In genomic region chr2:84723831-84724230, GRCh38 we compare ENCODE assay signal across 16 cellular contexts.
DNase-seq lines count a peak whose midpoint lies in the region; ATAC-seq and TF ChIP-seq lines count a peak whose summit lies in the region.
"Had no signal": no experiment of that assay in that cellular context is flagged by ENCODE, and none has a peak within 500 bp of the region (broad histone marks: within the 10 kb centered on the region; RNA-seq: fewer than 3 reads in every experiment).

No MANE protein-coding gene starts in this region.

- intact Hi-C loops in CD4-positive, alpha-beta T cell (cut with DNase I, micrococcal nuclease) = no loop called here
- intact Hi-C loops in adrenal gland (cut with DNase I) = no loop called here

- no peaks in the 10 kb centered on the region for H3K36me3 ChIP-seq in CD4-positive, CD25-positive, alpha-beta regulatory T cell (ENCODE audit: control insufficient read depth, insufficient read depth, low read length)
- H3K36me3 ChIP-seq in adrenal gland (replicated peaks in 1 of 2) = no peaks in the 10 kb centered on the region
- H3K36me3 ChIP-seq: BE2C, HAP-1 had no signal

- peaks cover 0 to 25% (median 3%) of the 10 kb centered on the region in 4 donors for H3K4me1 Mint-ChIP-seq in CD4-positive, CD25-positive, alpha-beta regulatory T cell
- H3K4me1 Mint-ChIP-seq in CD4-positive, alpha-beta T cell (ENCODE audit: low read depth) = peaks cover 37% of the 10 kb centered on the region
- H3K4me1 Mint-ChIP-seq in naive thymus-derived CD8-positive, alpha-beta T cell = peaks cover 22 to 53% (median 39%) of the 10 kb centered on the region in 4 donors

- no peaks in the 10 kb centered on the region for H3K27me3 ChIP-seq in CD4-positive, CD25-positive, alpha-beta regulatory T cell (ENCODE audit: control insufficient read depth, insufficient read depth, low read length)
- H3K27me3 ChIP-seq in CD4-positive, alpha-beta T cell (ENCODE audit: control insufficient read depth, insufficient read depth, low read length) = no peaks in the 10 kb centered on the region
- H3K27me3 ChIP-seq in adrenal gland = no peaks in the 10 kb centered on the region
- H3K27me3 ChIP-seq: BE2C had no signal

- no peak for TF ChIP-seq POLR2A in adrenal gland (IDR thresholded peaks at IDR 0.05)

- H3K27ac Mint-ChIP-seq in CD4-positive, CD25-positive, alpha-beta regulatory T cell = peak overlapping the region in 2 of 3 donors; percentile 18 to 29
- peak overlapping the region; percentile 41 for H3K27ac Mint-ChIP-seq in CD4-positive, alpha-beta T cell
- H3K27ac Mint-ChIP-seq in naive thymus-derived CD8-positive, alpha-beta T cell = peak overlapping the region; percentile 1 to 85 (median 52)

- TF ChIP-seq CTCF in CD4-positive, alpha-beta T cell (IDR thresholded peaks at IDR 0.05) = no peak
- TF ChIP-seq CTCF in adrenal gland (IDR thresholded peaks at IDR 0.05) = no peak

- no peak for ATAC-seq in CD4-positive, CD25-positive, alpha-beta regulatory T cell (ENCODE audit: low read depth in 2 of 2)
- ATAC-seq in CD4-positive, alpha-beta T cell (ENCODE audit: poor library complexity) = no peak
- ATAC-seq in naive thymus-derived CD8-positive, alpha-beta T cell = no peak
- ATAC-seq in GM21381 (IDR thresholded peaks at IDR 0.05; ENCODE audit: unreplicated experiment) = no peak

- H3K9me3 Mint-ChIP-seq in CD4-positive, CD25-positive, alpha-beta regulatory T cell = peaks cover 0 to 2% (median 0%) of the 10 kb centered on the region in 7 donors
- H3K9me3 Mint-ChIP-seq in CD4-positive, alpha-beta T cell = no peaks in the 10 kb centered on the region
- H3K9me3 Mint-ChIP-seq in naive thymus-derived CD8-positive, alpha-beta T cell = peaks cover 0 to 7% (median 0%) of the 10 kb centered on the region in 9 donors

- H3K9me3 ChIP-seq in CD4-positive, CD25-positive, alpha-beta regulatory T cell (ENCODE audit: control insufficient read depth in 2 of 2, low read length in 2 of 2) = no peaks in the 10 kb centered on the region
- H3K9me3 ChIP-seq in CD4-positive, alpha-beta T cell (ENCODE audit: control insufficient read depth, low read length) = no peaks in the 10 kb centered on the region
- no peaks in the 10 kb centered on the region for H3K9me3 ChIP-seq in adrenal gland (replicated peaks in 1 of 3)
- H3K9me3 ChIP-seq: BE2C, HAP-1 had no signal

- H3K27ac ChIP-seq in CD4-positive, CD25-positive, alpha-beta regulatory T cell (ENCODE audit: insufficient read depth, low read length, poor library complexity, severe bottlenecking) = no peak overlapping the region
- H3K27ac ChIP-seq in CD4-positive, alpha-beta T cell (ENCODE audit: low read depth, low read length) = no peak overlapping the region
- H3K27ac ChIP-seq in angular gyrus (ENCODE audit: low read depth, low read length) (peak overlapping the region; percentile 4), adrenal gland (no peak overlapping the region)
- H3K27ac ChIP-seq: HL-60 had no signal

- H3K4me1 ChIP-seq in CD4-positive, CD25-positive, alpha-beta regulatory T cell (ENCODE audit: control insufficient read depth, insufficient read depth, low read length, poor library complexity, severe bottlenecking) = no peaks in the 10 kb centered on the region
- H3K4me1 ChIP-seq in adrenal gland (replicated peaks in 1 of 2) = no peaks in the 10 kb centered on the region
- H3K4me1 ChIP-seq: BE2C, HAP-1 had no signal

- CTCF ChIA-PET in CD4-positive, alpha-beta T cell (lab: Charles Lee) = no interaction called here

- POLR2A ChIA-PET in CD4-positive, alpha-beta T cell (lab: Charles Lee) = interaction anchor here (1.0 kb wide), 1 partner anchor 122 kb away, joined by 3 read pairs; no protein-coding TSS in a partner anchor
- POLR2A ChIA-PET in naive thymus-derived CD8-positive, alpha-beta T cell (lab: Charles Lee) = no interaction called here

- peak overlapping the region in 1 of 4 donors; percentile 18 for H3K4me3 Mint-ChIP-seq in CD4-positive, CD25-positive, alpha-beta regulatory T cell
- no peak overlapping the region for H3K4me3 Mint-ChIP-seq in CD4-positive, alpha-beta T cell
- H3K4me3 Mint-ChIP-seq in naive thymus-derived CD8-positive, alpha-beta T cell = peak overlapping the region in 8 of 10 donors; percentile 10 to 65 (median 38)

- H3K27me3 Mint-ChIP-seq in CD4-positive, CD25-positive, alpha-beta regulatory T cell = no peaks in the 10 kb centered on the region
- no peaks in the 10 kb centered on the region for H3K27me3 Mint-ChIP-seq in CD4-positive, alpha-beta T cell
- no peaks in the 10 kb centered on the region for H3K27me3 Mint-ChIP-seq in naive thymus-derived CD8-positive, alpha-beta T cell
- H3K27me3 Mint-ChIP-seq: CD4-positive, alpha-beta memory T cell had no signal

- DNase-seq in CD4-positive, CD25-positive, alpha-beta regulatory T cell = no peak
- DNase-seq in CD4-positive, alpha-beta T cell = no peak
- no peak for DNase-seq in naive thymus-derived CD8-positive, alpha-beta T cell
- DNase-seq in central memory CD4-positive, alpha-beta T cell = no peak
- no peak for DNase-seq in adrenal gland
- DNase-seq: ACHN; BE2C; C1 segment of cervical spinal cord; Calu3; CD4-positive, alpha-beta memory T cell; DMS79 treated with DMSO at 0.1 percent for 48 hours; GF-D8 had no signal

- peaks cover 8% of the 10 kb centered on the region for H3K36me3 Mint-ChIP-seq in CD4-positive, CD25-positive, alpha-beta regulatory T cell
- peaks cover 2% of the 10 kb centered on the region for H3K36me3 Mint-ChIP-seq in CD4-positive, alpha-beta T cell (ENCODE audit: low read depth)
- peaks cover 19 to 43% (median 21%) of the 10 kb centered on the region in 3 donors for H3K36me3 Mint-ChIP-seq in naive thymus-derived CD8-positive, alpha-beta T cell

- 60 to 82% (median 67%) methylated on average over 2 of the region's 2 CpGs for WGBS in adrenal gland, 4 donors

- H3K4me3 ChIP-seq in CD4-positive, CD25-positive, alpha-beta regulatory T cell (ENCODE audit: low read depth, low read length) = no peak overlapping the region
- no peak overlapping the region for H3K4me3 ChIP-seq in adrenal gland
- H3K4me3 ChIP-seq: HAP-1 had no signal
